ENCODE assay signal across 27 cellular contexts in the genomic region with DNA sequence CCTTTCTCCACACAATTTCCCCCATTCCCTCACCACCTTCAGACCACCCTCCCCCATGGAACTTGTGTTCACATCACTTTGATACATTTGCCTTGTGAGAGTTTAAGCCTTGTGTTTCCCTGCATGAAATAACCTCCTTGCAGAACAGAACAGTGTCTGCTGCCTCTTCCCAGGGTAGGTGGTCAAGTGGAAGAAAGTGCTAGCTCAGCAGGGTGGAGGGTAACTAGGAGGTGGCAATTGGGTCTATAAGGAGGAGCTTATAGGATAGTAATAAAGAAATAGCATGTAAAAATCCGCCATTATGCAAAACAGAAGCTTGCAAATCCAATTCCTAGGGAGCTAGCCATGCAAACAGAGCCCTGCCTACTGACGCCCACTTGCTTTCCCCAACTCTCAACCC. TPM values are rescaled to one million over a fixed set of nuclear protein-coding genes. Genes with fewer than 3 reads are reported as not detected.
"Had no signal": no experiment of that assay in that cellular context is flagged by ENCODE, and none has a peak within 500 bp of the region (broad histone marks: within the 10 kb centered on the region; RNA-seq: fewer than 3 reads in every experiment).

No MANE protein-coding gene starts in this region.

- H3K27me3 Mint-ChIP-seq: activated naive CD8-positive, alpha-beta T cell; dendritic cell treated with granulocyte-macrophage colony-stimulating factor and Interleukin-4, amounts not matched to agents 40 ng/mL and 50 ng/mL, for 4 days had no signal

- H3K4me2 ChIP-seq: hepatocyte, smooth muscle cell had no signal

- H3K4me3 ChIP-seq: adrenal gland, ascending aorta, hepatocyte, lung, sigmoid colon, smooth muscle cell, transverse colon, vagina had no signal

- H3K27ac ChIP-seq: adrenal gland, ascending aorta, brain microvascular endothelial cell, foreskin keratinocyte, hepatocyte, sigmoid colon, transverse colon, vagina had no signal

- H3K9me3 Mint-ChIP-seq: activated T-cell treated with anti-CD3 and anti-CD28 coated beads, Interleukin-2, amount 50 U/mL, for 4 hours; activated T-helper 2 cell treated with anti-CD3 and anti-CD28 coated beads, Interferon-gamma antibody, Interleukin-2, Interleukin-4, amounts not matched to agents 10 μg/mL and 5 μg/mL and 100 μg/mL, durations not matched to agents 14 hours and 24 hours and 36 hours; immature natural killer cell; natural killer cell treated with Interleukin-12 subunit alpha and Interleukin-12 subunit beta and Interleukin-15 and Interleukin-18, amount 100 ng/mL, for 72 hours; WTC11 had no signal

- H3K27me3 ChIP-seq: adrenal gland, ascending aorta, brain microvascular endothelial cell, hepatocyte, sigmoid colon, transverse colon, vagina had no signal

- H3K4me3 Mint-ChIP-seq: activated naive CD8-positive, alpha-beta T cell; activated T-cell treated with anti-CD3 and anti-CD28 coated beads, Interleukin-2, amount 50 U/mL, for 4 hours; dendritic cell treated with granulocyte-macrophage colony-stimulating factor and Interleukin-4, amounts not matched to agents 40 ng/mL and 50 ng/mL, for 4 days; immature natural killer cell; natural killer cell treated with Interleukin-12 subunit alpha and Interleukin-12 subunit beta and Interleukin-15 and Interleukin-18, amount 100 ng/mL, for 72 hours; stimulated activated memory B cell treated with anti-CD40 and anti-IgM and Interleukin-4, amounts not matched to agents 10 μg/mL and 1 μg/mL and 100 μg/mL, for 72 hours; WTC11 had no signal

- ATAC-seq: activated T-cell treated with anti-CD3 and anti-CD28 coated beads, Interleukin-2, amount 50 U/mL, for 4 hours; foreskin keratinocyte; left lobe of liver; stimulated activated memory B cell treated with anti-CD40 and anti-IgM and Interleukin-4, amounts not matched to agents 10 μg/mL and 1 μg/mL and 100 μg/mL, for 72 hours; WTC11 had no signal

- DNase-seq: activated CD8-positive, alpha-beta memory T cell treated with anti-CD3 and anti-CD28 coated beads for 24 hours; activated CD8-positive, alpha-beta memory T cell treated with anti-CD3 and anti-CD28 coated beads, Interleukin-2, amount 50 U/mL, for 48 hours; activated naive CD4-positive, alpha-beta T cell; activated T-cell treated with anti-CD3 and anti-CD28 coated beads, Interleukin-2, amount 50 U/mL, for 4 hours; adrenal gland; brain microvascular endothelial cell; caudate nucleus; effector CD4-positive, alpha-beta T cell; immature natural killer cell; midbrain; sigmoid colon; stimulated activated CD4-positive, alpha-beta T cell treated with anti-CD3 and anti-CD28 coated beads, Interleukin-15, amount 100 ng/mL, for 24 hours; T1000; transverse colon had no signal

- H3K9me3 ChIP-seq: adrenal gland, ascending aorta, sigmoid colon, transverse colon, vagina had no signal

- H3K4me1 ChIP-seq: adrenal gland, ascending aorta, foreskin keratinocyte, sigmoid colon, vagina had no signal

- H3K27ac Mint-ChIP-seq: activated naive CD8-positive, alpha-beta T cell; activated T-helper 2 cell treated with anti-CD3 and anti-CD28 coated beads, Interferon-gamma antibody, Interleukin-2, Interleukin-4, amounts not matched to agents 10 μg/mL and 5 μg/mL and 100 μg/mL, durations not matched to agents 14 hours and 24 hours and 36 hours; dendritic cell treated with granulocyte-macrophage colony-stimulating factor and Interleukin-4, amounts not matched to agents 40 ng/mL and 50 ng/mL, for 4 days; immature natural killer cell; natural killer cell treated with Interleukin-12 subunit alpha and Interleukin-12 subunit beta and Interleukin-15 and Interleukin-18, amount 100 ng/mL, for 72 hours; stimulated activated memory B cell treated with anti-CD40 and anti-IgM and Interleukin-4, amounts not matched to agents 10 μg/mL and 1 μg/mL and 100 μg/mL, for 72 hours; WTC11 had no signal

- H3K36me3 Mint-ChIP-seq: activated naive CD8-positive, alpha-beta T cell; immature natural killer cell; natural killer cell treated with Interleukin-12 subunit alpha and Interleukin-12 subunit beta and Interleukin-15 and Interleukin-18, amount 100 ng/mL, for 72 hours; stimulated activated memory B cell treated with anti-CD40 and anti-IgM and Interleukin-4, amounts not matched to agents 10 μg/mL and 1 μg/mL and 100 μg/mL, for 72 hours; WTC11 had no signal

- H3K4me1 Mint-ChIP-seq: immature natural killer cell; stimulated activated memory B cell treated with anti-CD40 and anti-IgM and Interleukin-4, amounts not matched to agents 10 μg/mL and 1 μg/mL and 100 μg/mL, for 72 hours had no signal

- H2AFZ ChIP-seq: hepatocyte had no signal

- H3K36me3 ChIP-seq: adrenal gland, ascending aorta, brain microvascular endothelial cell, sigmoid colon, transverse colon, vagina had no signal

RNA-seq across cellular contexts. Expression of a gene that starts 13.9 kb away (rescaled TPM):
- polyA plus RNA-seq: immature natural killer cell had no signal
